1 cellular context compared by ENCODE assay signal in genomic region chr18:56188521-56188920, GRCh38.
TF ChIP-seq lines count a peak whose summit lies in the region.

No MANE protein-coding gene starts in this region.

TF ChIP-seq in IMR-90, 13 proteins besides CTCF, POLR2A, EP300 and RAD21 (continued from another document):
- no peak for TF ChIP-seq MAZ (IDR thresholded peaks at IDR 0.05; ENCODE audit: borderline replicate concordance, low read depth, low read length)
- no peak for TF ChIP-seq NFE2L2 (IDR thresholded peaks at IDR 0.05; ENCODE audit: low read depth, low read length)
